In the genomic region with DNA sequence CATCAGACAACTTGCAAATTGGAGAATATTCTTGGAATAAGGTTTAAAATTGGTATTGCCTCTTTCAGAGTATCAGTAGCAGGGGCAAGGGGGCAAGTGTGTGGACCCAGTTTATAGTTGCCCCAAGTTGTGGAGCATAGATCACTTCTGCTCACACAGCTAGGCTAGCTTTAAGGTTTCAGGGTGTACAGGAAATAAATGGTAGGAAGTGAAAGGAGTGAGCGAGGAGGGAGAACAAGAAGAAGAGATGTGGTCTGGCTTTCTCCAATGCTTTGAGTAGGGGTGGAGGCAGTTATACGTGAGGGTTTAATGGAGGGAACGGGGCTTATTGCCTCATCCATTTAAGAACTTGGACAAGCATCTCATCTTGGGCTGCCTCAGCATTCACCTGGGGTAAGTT, we compare ENCODE assay signal across 19 cellular contexts.
A peak's percentile ranks its signal among the peaks of the same experiment; 100 is the strongest.
DNase-seq lines count a peak whose midpoint lies in the region; ATAC-seq and TF ChIP-seq lines count a peak whose summit lies in the region.
"Had no signal": no experiment of that assay in that cellular context is flagged by ENCODE, and none has a peak within 500 bp of the region (broad histone marks: within the 10 kb centered on the region; RNA-seq: fewer than 3 reads in every experiment).

No MANE protein-coding gene starts in this region.

- DNase-seq in activated CD4-positive, alpha-beta T cell treated with anti-CD3 and anti-CD28 coated beads, Interleukin-2, amount 10 ng/mL, durations not matched to agents 24 days and 14 days: no peak
- DNase-seq in activated CD4-positive, alpha-beta T cell treated with anti-CD3 and anti-CD28 coated beads for 1 hour: no peak
- no peak for DNase-seq in midbrain (lab: John Stamatoyannopoulos, UW)
- DNase-seq in NK-92 (lab: John Stamatoyannopoulos, UW; ENCODE audit: unreplicated experiment): no peak
- DNase-seq: CD8-positive, alpha-beta memory T cell; DMS79 treated with DMSO at 0.1 percent for 48 hours; KBM-7; NCI-H1048; NCI-H1436 treated with DMSO at 0.1 percent for 48 hours; NCI-H2029 treated with DMSO at 0.1 percent for 48 hours; NCI-H748 treated with DMSO at 0.1 percent for 48 hours; OCI-M1; RPMI8226; SIG-M5 had no signal

- H3K27ac Mint-ChIP-seq in activated CD4-positive, alpha-beta T cell treated with anti-CD3 and anti-CD28 coated beads, Interleukin-2, amount 10 ng/mL, durations not matched to agents 24 days and 14 days: peak overlapping the region; percentile 54

- no peak overlapping the region for H3K27ac ChIP-seq in SU-DHL-6 (ENCODE audit: low read depth, low read length)

- intact Hi-C loops in activated CD4-positive, alpha-beta T cell treated with anti-CD3 and anti-CD28 coated beads, Interleukin-2, amount 10 ng/mL, durations not matched to agents 24 days and 14 days (cut with micrococcal nuclease): no loop called here

- H3K9me3 Mint-ChIP-seq in activated CD4-positive, alpha-beta T cell treated with anti-CD3 and anti-CD28 coated beads, Interleukin-2, amount 10 ng/mL, durations not matched to agents 24 days and 14 days: peaks cover 7% of the 10 kb centered on the region
- H3K9me3 Mint-ChIP-seq: CD8-positive, alpha-beta memory T cell had no signal

- H4K20me1 ChIP-seq in SU-DHL-6 (ENCODE audit: low read depth, low read length): no peaks in the 10 kb centered on the region

- peak overlapping the region; percentile 60 for H2AFZ ChIP-seq in SU-DHL-6 (ENCODE audit: low read depth, low read length, severe bottlenecking)

- no peaks in the 10 kb centered on the region for H3K79me2 ChIP-seq in SU-DHL-6 (ENCODE audit: insufficient read depth, low read length)

- no peak overlapping the region for H3K4me3 ChIP-seq in SU-DHL-6 (ENCODE audit: insufficient read depth, low read length, poor library complexity, severe bottlenecking)
- H3K4me3 ChIP-seq: HAP-1 had no signal

- H3F3A ChIP-seq in SU-DHL-6 (ENCODE audit: insufficient read depth): no peaks in the 10 kb centered on the region

- peak overlapping the region; percentile 11 for H3K4me2 ChIP-seq in SU-DHL-6 (ENCODE audit: low read depth, low read length, poor library complexity, severe bottlenecking)

- no peaks in the 10 kb centered on the region for H3K27me3 Mint-ChIP-seq in activated CD4-positive, alpha-beta T cell treated with anti-CD3 and anti-CD28 coated beads, Interleukin-2, amount 10 ng/mL, durations not matched to agents 24 days and 14 days
- H3K27me3 Mint-ChIP-seq: CD8-positive, alpha-beta memory T cell had no signal

- H3K27me3 ChIP-seq in SU-DHL-6 (ENCODE audit: low read length): no peaks in the 10 kb centered on the region

- no peaks in the 10 kb centered on the region for H3K36me3 Mint-ChIP-seq in activated CD4-positive, alpha-beta T cell treated with anti-CD3 and anti-CD28 coated beads, Interleukin-2, amount 10 ng/mL, durations not matched to agents 24 days and 14 days (ENCODE audit: low read depth)
- H3K36me3 Mint-ChIP-seq: CD8-positive, alpha-beta memory T cell had no signal

- H3K36me3 ChIP-seq in SU-DHL-6 (ENCODE audit: low read length): no peaks in the 10 kb centered on the region
- H3K36me3 ChIP-seq: HAP-1 had no signal

- no peak overlapping the region for H3K4me3 Mint-ChIP-seq in activated CD4-positive, alpha-beta T cell treated with anti-CD3 and anti-CD28 coated beads, Interleukin-2, amount 10 ng/mL, durations not matched to agents 24 days and 14 days
- H3K4me3 Mint-ChIP-seq: CD8-positive, alpha-beta memory T cell had no signal

- no peaks in the 10 kb centered on the region for H3K9me3 ChIP-seq in SU-DHL-6 (ENCODE audit: insufficient read depth, low read length)
- H3K9me3 ChIP-seq: HAP-1 had no signal

- peaks cover 9% of the 10 kb centered on the region for H3K4me1 Mint-ChIP-seq in activated CD4-positive, alpha-beta T cell treated with anti-CD3 and anti-CD28 coated beads, Interleukin-2, amount 10 ng/mL, durations not matched to agents 24 days and 14 days

- TF ChIP-seq CTCF in SU-DHL-6 (IDR thresholded peaks at IDR 0.05; ENCODE audit: insufficient read depth, low read length, poor library complexity, severe bottlenecking): no peak

- ATAC-seq in HG03159 (IDR thresholded peaks at IDR 0.05; ENCODE audit: unreplicated experiment) (peak; percentile 56), GM19455 (IDR thresholded peaks at IDR 0.05; ENCODE audit: unreplicated experiment) (no peak), HG02798 (IDR thresholded peaks at IDR 0.05; ENCODE audit: poor library complexity, unreplicated experiment) (no peak)

- H3K9ac ChIP-seq in SU-DHL-6 (ENCODE audit: low read length): no peak overlapping the region

- H3K9me2 ChIP-seq in SU-DHL-6 (replicated peaks; ENCODE audit: insufficient read depth, low read length): no peaks in the 10 kb centered on the region
